16 cellular contexts compared by ENCODE assay signal in genomic region chr7:23404546-23405239, GRCh38.
DNase-seq lines count a peak whose midpoint lies in the region; ATAC-seq and TF ChIP-seq lines count a peak whose summit lies in the region.
"Had no signal": no experiment of that assay in that cellular context is flagged by ENCODE, and none has a peak within 500 bp of the region (broad histone marks: within the 10 kb centered on the region; RNA-seq: fewer than 3 reads in every experiment).

No MANE protein-coding gene starts in this region.

- peaks cover 1% of the 10 kb centered on the region for H3K4me1 ChIP-seq in mesenchymal stem cell (ENCODE audit: control insufficient read depth, insufficient read depth, low read depth, low read length)
- H3K4me1 ChIP-seq: BLaER1, colonic mucosa, left lung, pancreas had no signal

- H3K18ac ChIP-seq in mesenchymal stem cell (ENCODE audit: low read depth in 1 of 2, low read length in 2 of 2): no peak overlapping the region

- no peak overlapping the region for H3K4ac ChIP-seq in mesenchymal stem cell (ENCODE audit: low read depth in 1 of 2, low read length in 2 of 2)

- no peak overlapping the region for H2BK15ac ChIP-seq in mesenchymal stem cell (ENCODE audit: low read depth, poor library complexity, severe bottlenecking)

- peak; percentile 46 for DNase-seq in activated CD4-positive, alpha-beta T cell treated with anti-CD3 and anti-CD28 coated beads for 36 hours
- DNase-seq in activated CD4-positive, alpha-beta T cell treated with anti-CD3 and anti-CD28 coated beads, Interleukin-2, amount 10 ng/mL, durations not matched to agents 7 days and 5 days: no peak
- peak; percentile 72 for DNase-seq in COLO829 (ENCODE audit: low spot score)
- DNase-seq in activated T-cell treated with anti-CD3 and anti-CD28 coated beads, Interleukin-2, amount 50 U/mL, for 72 hours: no peak
- peak; percentile 43 for DNase-seq in mesenchymal stem cell
- DNase-seq in left colon: no peak
- DNase-seq in omental fat pad (ENCODE audit: low spot score): no peak
- DNase-seq: aorta, colonic mucosa, left lung, NCI-H345, pancreas, T-helper 1 cell had no signal

- peaks cover 0 to 17% of the 10 kb centered on the region in 2 experiments for H3K36me3 ChIP-seq in mesenchymal stem cell (ENCODE audit: control insufficient read depth in 1 of 2, insufficient read depth in 2 of 2, low read depth in 1 of 2, low read length in 2 of 2)
- H3K36me3 ChIP-seq: BLaER1, colonic mucosa, left lung, pancreas had no signal

- H4K91ac ChIP-seq in mesenchymal stem cell (ENCODE audit: low read length): no peak overlapping the region

- WGBS in mesenchymal stem cell: 83% methylated on average over 2 of the region's 3 CpGs

- H3K79me1 ChIP-seq in mesenchymal stem cell (replicated peaks; ENCODE audit: low read length, poor library complexity, severe bottlenecking): peaks cover 21% of the 10 kb centered on the region

- H3K4me1 Mint-ChIP-seq in activated CD4-positive, alpha-beta T cell treated with anti-CD3 and anti-CD28 coated beads for 36 hours: peaks cover 28% of the 10 kb centered on the region
- no peaks in the 10 kb centered on the region for H3K4me1 Mint-ChIP-seq in activated CD4-positive, alpha-beta T cell treated with anti-CD3 and anti-CD28 coated beads, Interleukin-2, amount 10 ng/mL, durations not matched to agents 7 days and 5 days
- peaks cover 29% of the 10 kb centered on the region for H3K4me1 Mint-ChIP-seq in activated T-cell treated with anti-CD3 and anti-CD28 coated beads, Interleukin-2, amount 50 U/mL, for 72 hours (ENCODE audit: low read depth)

- H3K27me3 Mint-ChIP-seq in activated CD4-positive, alpha-beta T cell treated with anti-CD3 and anti-CD28 coated beads for 36 hours: no peaks in the 10 kb centered on the region
- H3K27me3 Mint-ChIP-seq in activated CD4-positive, alpha-beta T cell treated with anti-CD3 and anti-CD28 coated beads, Interleukin-2, amount 10 ng/mL, durations not matched to agents 7 days and 5 days: no peaks in the 10 kb centered on the region
- H3K27me3 Mint-ChIP-seq in activated T-cell treated with anti-CD3 and anti-CD28 coated beads, Interleukin-2, amount 50 U/mL, for 72 hours (ENCODE audit: low read depth): no peaks in the 10 kb centered on the region

- H2BK120ac ChIP-seq in mesenchymal stem cell (ENCODE audit: low read depth, low read length): no peak overlapping the region

- CTCF ChIA-PET in activated CD4-positive, alpha-beta T cell treated with anti-CD3 and anti-CD28 coated beads for 36 hours (lab: Charles Lee): interaction anchor here (0.6 to 1.4 kb wide), 6 partner anchors 11 to 1301 kb away, joined by 3 to 5 read pairs (median 3); no protein-coding TSS in a partner anchor
- CTCF ChIA-PET in activated CD4-positive, alpha-beta T cell treated with anti-CD3 and anti-CD28 coated beads, Interleukin-2, amount 10 ng/mL, durations not matched to agents 7 days and 5 days (lab: Charles Lee): no interaction called here

- no peak overlapping the region for H2BK12ac ChIP-seq in mesenchymal stem cell (ENCODE audit: low read length in 2 of 2)

- peaks cover 3% of the 10 kb centered on the region for H3K9me3 Mint-ChIP-seq in activated CD4-positive, alpha-beta T cell treated with anti-CD3 and anti-CD28 coated beads for 36 hours (ENCODE audit: low read depth)
- peaks cover 10% of the 10 kb centered on the region for H3K9me3 Mint-ChIP-seq in activated CD4-positive, alpha-beta T cell treated with anti-CD3 and anti-CD28 coated beads, Interleukin-2, amount 10 ng/mL, durations not matched to agents 7 days and 5 days
- peaks cover 0 to 6% of the 10 kb centered on the region in 2 donors for H3K9me3 Mint-ChIP-seq in activated T-cell treated with anti-CD3 and anti-CD28 coated beads, Interleukin-2, amount 50 U/mL, for 72 hours

- no peak overlapping the region for H3K9ac ChIP-seq in mesenchymal stem cell (ENCODE audit: low read length)
- H3K9ac ChIP-seq: BLaER1 had no signal

- no peak overlapping the region for H2BK5ac ChIP-seq in mesenchymal stem cell (ENCODE audit: low read depth, low read length, poor library complexity, severe bottlenecking)

- no peak overlapping the region for H3K4me3 Mint-ChIP-seq in activated CD4-positive, alpha-beta T cell treated with anti-CD3 and anti-CD28 coated beads for 36 hours
- no peak overlapping the region for H3K4me3 Mint-ChIP-seq in activated CD4-positive, alpha-beta T cell treated with anti-CD3 and anti-CD28 coated beads, Interleukin-2, amount 10 ng/mL, durations not matched to agents 7 days and 5 days
- peak overlapping the region; percentile 67 to 89 for H3K4me3 Mint-ChIP-seq in activated T-cell treated with anti-CD3 and anti-CD28 coated beads, Interleukin-2, amount 50 U/mL, for 72 hours

- no peak overlapping the region for H3K4me2 ChIP-seq in mesenchymal stem cell (ENCODE audit: low read length, poor library complexity, severe bottlenecking)
- H3K4me2 ChIP-seq: BLaER1 had no signal

- TF ChIP-seq CTCF in omental fat pad (IDR thresholded peaks at IDR 0.05): no peak

- ATAC-seq in activated CD4-positive, alpha-beta T cell treated with anti-CD3 and anti-CD28 coated beads for 36 hours: peak; percentile 90
- peak; percentile 90 to 91 for ATAC-seq in activated T-cell treated with anti-CD3 and anti-CD28 coated beads, Interleukin-2, amount 50 U/mL, for 72 hours (replicated peaks in 1 of 2)
- no peak for ATAC-seq in GM21515 (IDR thresholded peaks at IDR 0.05; ENCODE audit: unreplicated experiment)
- ATAC-seq in left colon: no peak
- ATAC-seq in omental fat pad (ENCODE audit: low FRiP score): no peak
- ATAC-seq: left lung, pancreas had no signal

- no peak overlapping the region for H3K27ac ChIP-seq in mesenchymal stem cell (ENCODE audit: low read length, poor library complexity, severe bottlenecking)
- H3K27ac ChIP-seq: BLaER1, colonic mucosa, epithelial cell of prostate, left lung, pancreas had no signal

- no peaks in the 10 kb centered on the region for H3K27me3 ChIP-seq in mesenchymal stem cell (ENCODE audit: control insufficient read depth in 1 of 2, insufficient read depth in 1 of 2, low read length in 2 of 2)
- H3K27me3 ChIP-seq: BLaER1, colonic mucosa, left lung, pancreas had no signal

- no peak overlapping the region for H2AK5ac ChIP-seq in mesenchymal stem cell (ENCODE audit: low read length, severe bottlenecking)

- H4K8ac ChIP-seq in mesenchymal stem cell (ENCODE audit: low read length): no peak overlapping the region

- H3K14ac ChIP-seq in mesenchymal stem cell (ENCODE audit: low read length in 2 of 2): no peak overlapping the region

- peak overlapping the region; percentile 85 for H3K27ac Mint-ChIP-seq in activated CD4-positive, alpha-beta T cell treated with anti-CD3 and anti-CD28 coated beads for 36 hours
- no peak overlapping the region for H3K27ac Mint-ChIP-seq in activated CD4-positive, alpha-beta T cell treated with anti-CD3 and anti-CD28 coated beads, Interleukin-2, amount 10 ng/mL, durations not matched to agents 7 days and 5 days
- H3K27ac Mint-ChIP-seq in activated T-cell treated with anti-CD3 and anti-CD28 coated beads, Interleukin-2, amount 50 U/mL, for 72 hours: peak overlapping the region; percentile 99

- no peak overlapping the region for H3K23ac ChIP-seq in mesenchymal stem cell (ENCODE audit: low read length in 2 of 2)

- intact Hi-C loops in activated CD4-positive, alpha-beta T cell treated with anti-CD3 and anti-CD28 coated beads for 36 hours (cut with DNase I, micrococcal nuclease): loop anchor here (1.0 to 2.0 kb wide), 7 partner anchors 13 to 66 kb away; partner anchors contain the start of gene IGF2BP3 (in 1 of the 2)
- intact Hi-C loops in left colon (cut with DNase I, micrococcal nuclease): no loop called here

- H3K36me3 Mint-ChIP-seq in activated CD4-positive, alpha-beta T cell treated with anti-CD3 and anti-CD28 coated beads for 36 hours (ENCODE audit: low read depth): peaks cover 3% of the 10 kb centered on the region
- no peaks in the 10 kb centered on the region for H3K36me3 Mint-ChIP-seq in activated CD4-positive, alpha-beta T cell treated with anti-CD3 and anti-CD28 coated beads, Interleukin-2, amount 10 ng/mL, durations not matched to agents 7 days and 5 days (ENCODE audit: low read depth)
- H3K36me3 Mint-ChIP-seq in activated T-cell treated with anti-CD3 and anti-CD28 coated beads, Interleukin-2, amount 50 U/mL, for 72 hours (ENCODE audit: insufficient read depth in 2 of 2): peaks cover 2 to 5% of the 10 kb centered on the region in 2 donors

- POLR2A ChIA-PET in activated CD4-positive, alpha-beta T cell treated with anti-CD3 and anti-CD28 coated beads for 36 hours (lab: Charles Lee): interaction anchor here (0.8 kb wide), 1 partner anchor 32 kb away, joined by 3 read pairs; no protein-coding TSS in a partner anchor
- POLR2A ChIA-PET in activated CD4-positive, alpha-beta T cell treated with anti-CD3 and anti-CD28 coated beads, Interleukin-2, amount 10 ng/mL, durations not matched to agents 7 days and 5 days (lab: Charles Lee): interaction anchor here (0.5 kb wide), 1 partner anchor 14 kb away, joined by 3 read pairs; no protein-coding TSS in a partner anchor

- H3K4me3 ChIP-seq in mesenchymal stem cell (ENCODE audit: insufficient read depth in 1 of 2, low read depth in 1 of 2, low read length in 2 of 2): no peak overlapping the region
- H3K4me3 ChIP-seq: BLaER1, colonic mucosa, left lung, pancreas had no signal

- H3K9me3 ChIP-seq in mesenchymal stem cell (ENCODE audit: control insufficient read depth, low read length): no peaks in the 10 kb centered on the region
- H3K9me3 ChIP-seq: colonic mucosa, pancreas had no signal

- H2AFZ ChIP-seq in mesenchymal stem cell (ENCODE audit: low read depth, low read length): no peak overlapping the region

Comparison
In these comparisons a context has a peak if more than half of its experiments do, and no peak if none do; other contexts are left out.
1. DNase-seq: peak in activated CD4-positive, alpha-beta T cell treated with anti-CD3 and anti-CD28 coated beads for 36 hours (single experiment), COLO829 (single experiment) and mesenchymal stem cell (single experiment); none in activated CD4-positive, alpha-beta T cell treated with anti-CD3 and anti-CD28 coated beads, Interleukin-2, amount 10 ng/mL, durations not matched to agents 7 days and 5 days (single experiment), activated T-cell treated with anti-CD3 and anti-CD28 coated beads, Interleukin-2, amount 50 U/mL, for 72 hours (0 of 2), left colon (0 of 2) and omental fat pad (single experiment).
2. ATAC-seq: peak in activated CD4-positive, alpha-beta T cell treated with anti-CD3 and anti-CD28 coated beads for 36 hours (single experiment) and activated T-cell treated with anti-CD3 and anti-CD28 coated beads, Interleukin-2, amount 50 U/mL, for 72 hours (2 of 2); none in GM21515 (single experiment), left colon (single experiment) and omental fat pad (single experiment).
3. H3K4me3 Mint-ChIP-seq: peak in activated T-cell treated with anti-CD3 and anti-CD28 coated beads, Interleukin-2, amount 50 U/mL, for 72 hours (2 of 2); none in activated CD4-positive, alpha-beta T cell treated with anti-CD3 and anti-CD28 coated beads for 36 hours (single experiment) and activated CD4-positive, alpha-beta T cell treated with anti-CD3 and anti-CD28 coated beads, Interleukin-2, amount 10 ng/mL, durations not matched to agents 7 days and 5 days (single experiment).
4. intact Hi-C loops: an anchor here in activated CD4-positive, alpha-beta T cell treated with anti-CD3 and anti-CD28 coated beads for 36 hours (1.0 to 2.0 kb wide); none called in left colon.